17 cellular contexts compared by ENCODE assay signal in genomic region chrX:134544189-134544588, GRCh38.
A peak's percentile ranks its signal among the peaks of the same experiment; 100 is the strongest.
DNase-seq lines count a peak whose midpoint lies in the region; ATAC-seq and TF ChIP-seq lines count a peak whose summit lies in the region.
"Had no signal": no experiment of that assay in that cellular context is flagged by ENCODE, and none has a peak within 500 bp of the region (broad histone marks: within the 10 kb centered on the region; RNA-seq: fewer than 3 reads in every experiment).

No MANE protein-coding gene starts in this region.

- H3K9me3 Mint-ChIP-seq in brain, result peaks cover 0 to 7% (median 0%) of the 10 kb centered on the region in 5 experiments
- H3K9me3 Mint-ChIP-seq: CD4-positive, alpha-beta T cell; stimulated activated naive CD8-positive, alpha-beta T cell treated with anti-CD3 and anti-CD28 coated beads, Interleukin-15, amount 100 ng/mL, for 72 hours had no signal

- no peak overlapping the region for H3K27ac ChIP-seq in stomach

- H3K27me3 Mint-ChIP-seq in brain, result peaks cover 80% of the 10 kb centered on the region

- no peak for TF ChIP-seq POLR2A in stomach (IDR thresholded peaks at IDR 0.05)

- H3K27ac Mint-ChIP-seq in brain, result peak overlapping the region in 2 of 5 experiments; percentile 24 to 72
- H3K27ac Mint-ChIP-seq: CD4-positive, alpha-beta T cell; stimulated activated naive CD8-positive, alpha-beta T cell treated with anti-CD3 and anti-CD28 coated beads, Interleukin-15, amount 100 ng/mL, for 72 hours had no signal

- no peak for DNase-seq in H7
- no peak for DNase-seq in stomach
- no peak for DNase-seq in stimulated activated naive CD4-positive, alpha-beta T cell treated with Interleukin-2 at 50 U/mL for 16 hours (lab: John Stamatoyannopoulos, UW)
- no peak for DNase-seq in 8988T
- DNase-seq: activated CD4-positive, alpha-beta T cell treated with anti-CD3 and anti-CD28 coated beads, Interleukin-2, amount 50 U/mL, for 1 hour; activated naive CD4-positive, alpha-beta T cell treated with anti-CD3 and anti-CD28 coated beads, Interleukin-2, amount 50 U/mL, for 16 hours; activated T-cell treated with anti-CD3 and anti-CD28 coated beads for 4 hours; CD4-positive, alpha-beta T cell; foreskin melanocyte; islet precursor cell; midbrain; NCI-H524; stimulated activated CD4-positive, alpha-beta T cell treated with anti-CD3 and anti-CD28 coated beads, Interleukin-12 subunit alpha, Interleukin-12 subunit beta, amount 100 ng/mL, for 4 hours had no signal

- H3K4me3 Mint-ChIP-seq in brain, result peak overlapping the region in 3 of 5 experiments; percentile 73 to 79 (median 74)
- H3K4me3 Mint-ChIP-seq: CD4-positive, alpha-beta T cell had no signal

- H3K4me1 ChIP-seq in stomach, result peaks cover 0 to 19% (median 9%) of the 10 kb centered on the region in 4 donors

- no peak for TF ChIP-seq CTCF in brain (conservative IDR thresholded peaks at IDR 0.05)
- no peak for TF ChIP-seq CTCF in stomach (IDR thresholded peaks at IDR 0.05)

- no peak for ATAC-seq in GM21825 (IDR thresholded peaks at IDR 0.05; ENCODE audit: unreplicated experiment)
- ATAC-seq: stimulated activated naive CD8-positive, alpha-beta T cell treated with anti-CD3 and anti-CD28 coated beads, Interleukin-15, amount 100 ng/mL, for 72 hours had no signal

- H3K27me3 ChIP-seq in H7 (ENCODE audit: control insufficient read depth, insufficient read depth, low read length) (peaks cover 20% of the 10 kb centered on the region; the same call in 1 of the 2 replicates), stomach (peaks cover 9 to 41% (median 40%) of the 10 kb centered on the region in 3 donors)

- no peak for TF ChIP-seq EP300 in stomach (IDR thresholded peaks at IDR 0.05)

- H3K36me3 ChIP-seq in H7 (replicated peaks; ENCODE audit: control insufficient read depth, insufficient read depth, low read length) (no peaks in the 10 kb centered on the region), stomach (no peaks in the 10 kb centered on the region)

- H3K4me1 Mint-ChIP-seq in brain, result peaks cover 38% of the 10 kb centered on the region

- H3K4me3 ChIP-seq in H7 (ENCODE audit: insufficient read depth, low read depth, low read length) (peak overlapping the region; percentile 57), iPS-18c (ENCODE audit: insufficient read depth, low read depth, low read length) (peak overlapping the region; percentile 51; the same call in 1 of the 2 replicates), stomach (peak overlapping the region in 3 of 4 donors; percentile 23 to 38 (median 36))

- H3K9me3 ChIP-seq in iPS-18c (ENCODE audit: control insufficient read depth, insufficient read depth, low read length) (peaks cover 11% of the 10 kb centered on the region), stomach (no peaks in the 10 kb centered on the region)

- intact Hi-C loops in stomach (cut with DNase I; ENCODE audit: low total_unique reads), result no loop called here

- WGBS in stomach, 5 donors, result 31 to 52% (median 38%) methylated on average over 7 of the region's 7 CpGs

- H3K36me3 Mint-ChIP-seq in brain, result peaks cover 4% of the 10 kb centered on the region
